ENCODE assay signal across 22 cellular contexts in genomic region chr10:32269343-32270100, GRCh38.
DNase-seq lines count a peak whose midpoint lies in the region; ATAC-seq and TF ChIP-seq lines count a peak whose summit lies in the region.
"Had no signal": no experiment of that assay in that cellular context is flagged by ENCODE, and none has a peak within 500 bp of the region (broad histone marks: within the 10 kb centered on the region; RNA-seq: fewer than 3 reads in every experiment).

No MANE protein-coding gene starts in this region.

- peaks cover 31% of the 10 kb centered on the region for H3K36me3 Mint-ChIP-seq in chondrocyte (ENCODE audit: low read depth)

- H3K4me3 Mint-ChIP-seq in chondrocyte (ENCODE audit: unreplicated experiment): no peak overlapping the region
- H3K4me3 Mint-ChIP-seq: neural progenitor cell; stimulated activated naive B cell treated with anti-CD40 and anti-IgM and Interleukin-4, amounts not matched to agents 10 μg/mL and 1 μg/mL and 100 μg/mL, for 72 hours had no signal

- no peaks in the 10 kb centered on the region for H3K9me3 ChIP-seq in cardiac muscle cell (ENCODE audit: low read depth)
- H3K9me3 ChIP-seq in right cardiac atrium (ENCODE audit: control insufficient read depth, low read length): no peaks in the 10 kb centered on the region
- no peaks in the 10 kb centered on the region for H3K9me3 ChIP-seq in SK-N-SH
- H3K9me3 ChIP-seq in smooth muscle cell (replicated peaks; ENCODE audit: low read depth): no peaks in the 10 kb centered on the region
- H3K9me3 ChIP-seq: thoracic aorta had no signal

- H3K27me3 ChIP-seq in cardiac muscle cell: no peaks in the 10 kb centered on the region
- no peaks in the 10 kb centered on the region for H3K27me3 ChIP-seq in right cardiac atrium (ENCODE audit: control insufficient read depth, insufficient read depth)
- no peaks in the 10 kb centered on the region for H3K27me3 ChIP-seq in SK-N-SH (ENCODE audit: insufficient read depth)
- no peaks in the 10 kb centered on the region for H3K27me3 ChIP-seq in smooth muscle cell (ENCODE audit: low read depth)
- H3K27me3 ChIP-seq: brain microvascular endothelial cell, neural progenitor cell had no signal

- H3K36me3 ChIP-seq in cardiac muscle cell (peaks cover 36% of the 10 kb centered on the region), SK-N-SH (replicated peaks in 1 of 2; ENCODE audit: control insufficient read depth in 1 of 2, insufficient read depth in 2 of 2, low read length in 1 of 2) (peaks cover 63 to 71% of the 10 kb centered on the region in 2 experiments), smooth muscle cell (ENCODE audit: low read depth) (peaks cover 45% of the 10 kb centered on the region)

- H3K4me3 ChIP-seq in cardiac muscle cell (no peak overlapping the region), right cardiac atrium (ENCODE audit: low read length) (no peak overlapping the region), SK-N-SH (ENCODE audit: low read depth in 2 of 2, low read length in 1 of 2) (no peak overlapping the region), smooth muscle cell (no peak overlapping the region)
- H3K4me3 ChIP-seq: GM12878, neural progenitor cell, thoracic aorta had no signal

- H3K4me1 ChIP-seq in cardiac muscle cell (ENCODE audit: low read depth): no peaks in the 10 kb centered on the region
- H3K4me1 ChIP-seq in right cardiac atrium (ENCODE audit: control insufficient read depth, insufficient read depth, low read length): no peaks in the 10 kb centered on the region
- no peaks in the 10 kb centered on the region; a peak in 1 of 4 replicates for H3K4me1 ChIP-seq in SK-N-SH (ENCODE audit: control insufficient read depth in 1 of 2, insufficient read depth in 2 of 2, low read depth in 1 of 2, low read length in 1 of 2)
- no peaks in the 10 kb centered on the region for H3K4me1 ChIP-seq in smooth muscle cell (ENCODE audit: low read depth)

- no peak for TF ChIP-seq CTCF in cardiac muscle cell (IDR thresholded peaks at IDR 0.05; ENCODE audit: low read depth, low read length)
- TF ChIP-seq CTCF in SK-N-SH (IDR thresholded peaks at IDR 0.05): no peak
- TF ChIP-seq CTCF in chondrocyte (IDR thresholded peaks at IDR 0.05): no peak
- no peak for TF ChIP-seq CTCF in smooth muscle cell (IDR thresholded peaks at IDR 0.05; ENCODE audit: borderline replicate concordance, insufficient read depth, poor library complexity, severe bottlenecking)

- no peak for TF ChIP-seq RAD21 in SK-N-SH (IDR thresholded peaks at IDR 0.05; ENCODE audit: low read length)

- H3K27me3 Mint-ChIP-seq in chondrocyte (ENCODE audit: low read depth): no peaks in the 10 kb centered on the region
- H3K27me3 Mint-ChIP-seq: progenitor cell of endocrine pancreas; stimulated activated naive B cell treated with anti-CD40 and anti-IgM and Interleukin-4, amounts not matched to agents 10 μg/mL and 1 μg/mL and 100 μg/mL, for 72 hours had no signal

- no peak overlapping the region for H2AFZ ChIP-seq in SK-N-SH (ENCODE audit: low read depth)
- no peak overlapping the region for H2AFZ ChIP-seq in smooth muscle cell (ENCODE audit: low read depth)
- H2AFZ ChIP-seq: neural progenitor cell had no signal

- WGBS in right cardiac atrium: 87% methylated on average over 2 of the region's 2 CpGs
- 89% methylated on average over 2 of the region's 2 CpGs for WGBS in SK-N-SH (ENCODE audit: low lambda C conversion rate)
- WGBS in smooth muscle cell (ENCODE audit: low lambda C conversion rate): 96% methylated on average over 2 of the region's 2 CpGs

- no peak overlapping the region for H3K4me2 ChIP-seq in SK-N-SH
- no peak overlapping the region for H3K4me2 ChIP-seq in smooth muscle cell
- H3K4me2 ChIP-seq: neural progenitor cell had no signal

- peaks cover 7% of the 10 kb centered on the region for H3K4me1 Mint-ChIP-seq in chondrocyte (ENCODE audit: low read depth)

- DNase-seq in cardiac muscle cell (ENCODE audit: low read depth in 1 of 2, low spot score in 1 of 2) (peak in 1 of 2 donors; percentile 4), right cardiac atrium (no peak), SK-N-SH (no peak), chondrocyte (ENCODE audit: low spot score) (no peak), smooth muscle cell (lab: John Stamatoyannopoulos, UW; ENCODE audit: unreplicated experiment) (no peak), D341Med (ENCODE audit: low spot score) (no peak), HUDEP-2 (lab: John Stamatoyannopoulos, UW; ENCODE audit: unreplicated experiment in 76 of 76) (no peak)
- DNase-seq: brain microvascular endothelial cell; cortex of kidney; DMS79; HCEC 1CT; IMR-90; left colon; midbrain; NCI-H2081; SHP77 treated with DMSO at 0.1 percent for 48 hours; stimulated activated CD4-positive, alpha-beta T cell treated with anti-CD3 and anti-CD28 coated beads, Interleukin-1b, Interleukin-23, amount 100 ng/mL, for 48 hours; stimulated activated naive B cell treated with anti-CD40 and anti-IgM and Interleukin-4, amounts not matched to agents 10 μg/mL and 1 μg/mL and 100 μg/mL, for 72 hours had no signal

- H3K27ac Mint-ChIP-seq in chondrocyte (ENCODE audit: unreplicated experiment): peak overlapping the region; percentile 24
- H3K27ac Mint-ChIP-seq: neural progenitor cell; progenitor cell of endocrine pancreas; stimulated activated naive B cell treated with anti-CD40 and anti-IgM and Interleukin-4, amounts not matched to agents 10 μg/mL and 1 μg/mL and 100 μg/mL, for 72 hours had no signal

- peak overlapping the region; percentile 59 for H3K27ac ChIP-seq in cardiac muscle cell
- H3K27ac ChIP-seq in right cardiac atrium (ENCODE audit: low read length): no peak overlapping the region
- peak overlapping the region; percentile 33 to 56; a peak in 3 of 4 replicates for H3K27ac ChIP-seq in SK-N-SH (ENCODE audit: low read depth in 2 of 2, low read length in 1 of 2)
- H3K27ac ChIP-seq in smooth muscle cell (ENCODE audit: low read depth): peak overlapping the region; percentile 3
- H3K27ac ChIP-seq: brain microvascular endothelial cell, neural progenitor cell, thoracic aorta had no signal

- ATAC-seq in right cardiac atrium: no peak
- ATAC-seq: GM12878; left colon; stimulated activated naive B cell treated with anti-CD40 and anti-IgM and Interleukin-4, amounts not matched to agents 10 μg/mL and 1 μg/mL and 100 μg/mL, for 72 hours had no signal

- intact Hi-C loops in right cardiac atrium (cut with DNase I): no loop called here

- no peaks in the 10 kb centered on the region for H3K9me2 ChIP-seq in SK-N-SH

- no peaks in the 10 kb centered on the region; the same call in 1 of the 2 replicates for H4K20me1 ChIP-seq in SK-N-SH (ENCODE audit: insufficient read depth)
- H4K20me1 ChIP-seq in smooth muscle cell (ENCODE audit: low read depth): peaks cover 53% of the 10 kb centered on the region

- H3K9me3 Mint-ChIP-seq in chondrocyte (ENCODE audit: low read depth): no peaks in the 10 kb centered on the region
- H3K9me3 Mint-ChIP-seq: neural progenitor cell; stimulated activated naive B cell treated with anti-CD40 and anti-IgM and Interleukin-4, amounts not matched to agents 10 μg/mL and 1 μg/mL and 100 μg/mL, for 72 hours had no signal

- TF ChIP-seq EP300 in SK-N-SH (IDR thresholded peaks at IDR 0.05; ENCODE audit: borderline replicate concordance in 1 of 2, low read depth in 1 of 2, low read length in 1 of 2): no peak

- H3K79me2 ChIP-seq in SK-N-SH (ENCODE audit: insufficient read depth) (peaks cover 26% of the 10 kb centered on the region; the same call in 1 of the 2 replicates), smooth muscle cell (ENCODE audit: low read depth) (peaks cover 10% of the 10 kb centered on the region)

- H3K9ac ChIP-seq in SK-N-SH (no peak overlapping the region), smooth muscle cell (ENCODE audit: low read depth) (no peak overlapping the region)
- H3K9ac ChIP-seq: neural progenitor cell had no signal

- POLR2A ChIA-PET in SK-N-SH (lab: Yijun Ruan, JAX): no interaction called here

- CTCF ChIA-PET in SK-N-SH (lab: Yijun Ruan, JAX): interaction anchor here (1.2 kb wide), 1 partner anchor 12 kb away, joined by 7 read pairs; no protein-coding TSS in a partner anchor

- H3F3A ChIP-seq in SK-N-SH (replicated peaks; ENCODE audit: insufficient read depth) (peaks cover 15% of the 10 kb centered on the region), smooth muscle cell (ENCODE audit: low read depth) (peaks cover 14% of the 10 kb centered on the region)

TF ChIP-seq in SK-N-SH, 30 proteins besides CTCF, POLR2A, EP300 and RAD21 (continues in another document):
- TF ChIP-seq TEAD4 (IDR thresholded peaks at IDR 0.05; ENCODE audit: borderline replicate concordance, insufficient read depth): no peak
- no peak for TF ChIP-seq NRF1 (IDR thresholded peaks at IDR 0.05; ENCODE audit: low read depth, low read length)
- TF ChIP-seq NFIC (IDR thresholded peaks at IDR 0.05; ENCODE audit: borderline replicate concordance): no peak
- TF ChIP-seq FOXJ3 (CRISPR knock-in tag; IDR thresholded peaks at IDR 0.05): no peak
- no peak for TF ChIP-seq PBX3 (IDR thresholded peaks at IDR 0.05)
- no peak for TF ChIP-seq GATA2 (CRISPR knock-in tag; IDR thresholded peaks at IDR 0.05)
- TF ChIP-seq JUND (IDR thresholded peaks at IDR 0.05): no peak
- no peak for TF ChIP-seq USF1 (IDR thresholded peaks at IDR 0.05; ENCODE audit: borderline replicate concordance, low read depth)
- no peak for TF ChIP-seq FOXM1 (IDR thresholded peaks at IDR 0.05; ENCODE audit: low read depth)
- TF ChIP-seq RCOR1 (IDR thresholded peaks at IDR 0.05; ENCODE audit: low read length): no peak
- TF ChIP-seq RXRA (IDR thresholded peaks at IDR 0.05; ENCODE audit: borderline replicate concordance, low read depth): no peak
- no peak for TF ChIP-seq POLR2AphosphoS5 (IDR thresholded peaks at IDR 0.05; ENCODE audit: low read depth, low read length)
